ENCODE assay signal across 1 cellular context in the genomic region with DNA sequence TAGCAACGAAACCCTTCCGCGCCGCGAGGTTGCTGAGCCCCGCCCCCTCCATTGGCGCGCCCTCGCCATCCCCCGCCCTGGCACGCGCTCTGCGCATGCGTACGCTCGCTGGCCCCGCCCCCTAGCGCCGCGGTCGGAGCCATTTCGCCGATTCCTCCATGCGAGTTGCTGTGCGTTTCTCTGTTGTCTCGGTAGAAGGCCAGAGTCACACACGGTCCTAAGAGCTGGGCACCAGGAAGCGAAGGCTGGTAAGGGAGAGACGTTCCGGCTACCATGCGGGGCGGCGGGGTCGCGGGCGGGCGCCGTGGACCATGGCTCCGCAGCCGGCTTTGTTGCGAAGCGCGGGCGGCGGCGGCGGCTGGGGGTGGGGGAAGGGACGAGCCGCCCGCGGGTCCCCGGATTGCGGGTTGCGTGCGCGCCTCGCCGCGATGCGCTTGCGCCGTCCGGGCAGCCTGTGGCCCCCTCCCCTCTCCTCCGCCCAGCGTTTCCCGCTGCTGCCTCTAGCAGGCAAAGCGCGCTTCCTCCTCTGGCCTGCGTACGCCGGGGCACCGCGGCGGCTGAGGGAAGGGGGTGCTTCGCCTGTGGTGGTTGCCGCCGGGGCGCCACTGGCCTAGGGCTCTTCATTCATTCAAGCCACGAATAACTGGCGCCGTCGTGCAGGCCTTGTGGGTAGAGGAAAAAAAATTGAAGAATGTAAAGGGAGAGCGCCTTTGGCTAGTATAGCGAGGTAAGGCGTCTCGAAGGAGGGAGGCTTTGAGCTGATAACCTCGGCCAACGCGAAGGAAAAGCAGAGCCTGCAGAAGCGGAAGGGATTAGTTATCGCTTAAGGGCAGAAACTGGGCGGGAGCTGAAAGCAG.
TF ChIP-seq lines count a peak whose summit lies in the region.

A gene (plus strand): TSS at position 139 of the 857 bp plus-strand sequence. CDS start 3,220 bp downstream, outside the sequence.

TF ChIP-seq in GM12878, 131 proteins besides CTCF, POLR2A, EP300 and RAD21 (continued from another document and continues in another):
- TF ChIP-seq, protein P1, sequence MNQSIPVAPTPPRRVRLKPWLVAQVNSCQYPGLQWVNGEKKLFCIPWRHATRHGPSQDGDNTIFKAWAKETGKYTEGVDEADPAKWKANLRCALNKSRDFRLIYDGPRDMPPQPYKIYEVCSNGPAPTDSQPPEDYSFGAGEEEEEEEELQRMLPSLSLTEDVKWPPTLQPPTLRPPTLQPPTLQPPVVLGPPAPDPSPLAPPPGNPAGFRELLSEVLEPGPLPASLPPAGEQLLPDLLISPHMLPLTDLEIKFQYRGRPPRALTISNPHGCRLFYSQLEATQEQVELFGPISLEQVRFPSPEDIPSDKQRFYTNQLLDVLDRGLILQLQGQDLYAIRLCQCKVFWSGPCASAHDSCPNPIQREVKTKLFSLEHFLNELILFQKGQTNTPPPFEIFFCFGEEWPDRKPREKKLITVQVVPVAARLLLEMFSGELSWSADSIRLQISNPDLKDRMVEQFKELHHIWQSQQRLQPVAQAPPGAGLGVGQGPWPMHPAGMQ (IDR thresholded peaks at IDR 0.05; ENCODE audit: borderline replicate concordance): no peak
- peak; percentile 63; the same call in 1 of the 2 replicates for TF ChIP-seq HDGF (IDR thresholded peaks at IDR 0.05)
- peak; percentile 97 for TF ChIP-seq PML (IDR thresholded peaks at IDR 0.05; ENCODE audit: low read length)
- TF ChIP-seq, protein P2, sequence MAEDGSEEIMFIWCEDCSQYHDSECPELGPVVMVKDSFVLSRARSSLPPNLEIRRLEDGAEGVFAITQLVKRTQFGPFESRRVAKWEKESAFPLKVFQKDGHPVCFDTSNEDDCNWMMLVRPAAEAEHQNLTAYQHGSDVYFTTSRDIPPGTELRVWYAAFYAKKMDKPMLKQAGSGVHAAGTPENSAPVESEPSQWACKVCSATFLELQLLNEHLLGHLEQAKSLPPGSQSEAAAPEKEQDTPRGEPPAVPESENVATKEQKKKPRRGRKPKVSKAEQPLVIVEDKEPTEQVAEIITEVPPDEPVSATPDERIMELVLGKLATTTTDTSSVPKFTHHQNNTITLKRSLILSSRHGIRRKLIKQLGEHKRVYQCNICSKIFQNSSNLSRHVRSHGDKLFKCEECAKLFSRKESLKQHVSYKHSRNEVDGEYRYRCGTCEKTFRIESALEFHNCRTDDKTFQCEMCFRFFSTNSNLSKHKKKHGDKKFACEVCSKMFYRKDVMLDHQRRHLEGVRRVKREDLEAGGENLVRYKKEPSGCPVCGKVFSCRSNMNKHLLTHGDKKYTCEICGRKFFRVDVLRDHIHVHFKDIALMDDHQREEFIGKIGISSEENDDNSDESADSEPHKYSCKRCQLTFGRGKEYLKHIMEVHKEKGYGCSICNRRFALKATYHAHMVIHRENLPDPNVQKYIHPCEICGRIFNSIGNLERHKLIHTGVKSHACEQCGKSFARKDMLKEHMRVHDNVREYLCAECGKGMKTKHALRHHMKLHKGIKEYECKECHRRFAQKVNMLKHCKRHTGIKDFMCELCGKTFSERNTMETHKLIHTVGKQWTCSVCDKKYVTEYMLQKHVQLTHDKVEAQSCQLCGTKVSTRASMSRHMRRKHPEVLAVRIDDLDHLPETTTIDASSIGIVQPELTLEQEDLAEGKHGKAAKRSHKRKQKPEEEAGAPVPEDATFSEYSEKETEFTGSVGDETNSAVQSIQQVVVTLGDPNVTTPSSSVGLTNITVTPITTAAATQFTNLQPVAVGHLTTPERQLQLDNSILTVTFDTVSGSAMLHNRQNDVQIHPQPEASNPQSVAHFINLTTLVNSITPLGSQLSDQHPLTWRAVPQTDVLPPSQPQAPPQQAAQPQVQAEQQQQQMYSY (CRISPR knock-in tag; IDR thresholded peaks at IDR 0.05): no peak
- TF ChIP-seq RUNX3 (IDR thresholded peaks at IDR 0.05; ENCODE audit: low read length): peak; percentile 35; the same call in 1 of the 2 replicates
- TF ChIP-seq, protein P3, sequence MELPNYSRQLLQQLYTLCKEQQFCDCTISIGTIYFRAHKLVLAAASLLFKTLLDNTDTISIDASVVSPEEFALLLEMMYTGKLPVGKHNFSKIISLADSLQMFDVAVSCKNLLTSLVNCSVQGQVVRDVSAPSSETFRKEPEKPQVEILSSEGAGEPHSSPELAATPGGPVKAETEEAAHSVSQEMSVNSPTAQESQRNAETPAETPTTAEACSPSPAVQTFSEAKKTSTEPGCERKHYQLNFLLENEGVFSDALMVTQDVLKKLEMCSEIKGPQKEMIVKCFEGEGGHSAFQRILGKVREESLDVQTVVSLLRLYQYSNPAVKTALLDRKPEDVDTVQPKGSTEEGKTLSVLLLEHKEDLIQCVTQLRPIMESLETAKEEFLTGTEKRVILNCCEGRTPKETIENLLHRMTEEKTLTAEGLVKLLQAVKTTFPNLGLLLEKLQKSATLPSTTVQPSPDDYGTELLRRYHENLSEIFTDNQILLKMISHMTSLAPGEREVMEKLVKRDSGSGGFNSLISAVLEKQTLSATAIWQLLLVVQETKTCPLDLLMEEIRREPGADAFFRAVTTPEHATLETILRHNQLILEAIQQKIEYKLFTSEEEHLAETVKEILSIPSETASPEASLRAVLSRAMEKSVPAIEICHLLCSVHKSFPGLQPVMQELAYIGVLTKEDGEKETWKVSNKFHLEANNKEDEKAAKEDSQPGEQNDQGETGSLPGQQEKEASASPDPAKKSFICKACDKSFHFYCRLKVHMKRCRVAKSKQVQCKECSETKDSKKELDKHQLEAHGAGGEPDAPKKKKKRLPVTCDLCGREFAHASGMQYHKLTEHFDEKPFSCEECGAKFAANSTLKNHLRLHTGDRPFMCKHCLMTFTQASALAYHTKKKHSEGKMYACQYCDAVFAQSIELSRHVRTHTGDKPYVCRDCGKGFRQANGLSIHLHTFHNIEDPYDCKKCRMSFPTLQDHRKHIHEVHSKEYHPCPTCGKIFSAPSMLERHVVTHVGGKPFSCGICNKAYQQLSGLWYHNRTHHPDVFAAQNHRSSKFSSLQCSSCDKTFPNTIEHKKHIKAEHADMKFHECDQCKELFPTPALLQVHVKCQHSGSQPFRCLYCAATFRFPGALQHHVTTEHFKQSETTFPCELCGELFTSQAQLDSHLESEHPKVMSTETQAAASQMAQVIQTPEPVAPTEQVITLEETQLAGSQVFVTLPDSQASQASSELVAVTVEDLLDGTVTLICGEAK (IDR thresholded peaks at IDR 0.05; ENCODE audit: borderline replicate concordance): no peak
- TF ChIP-seq, protein P4, sequence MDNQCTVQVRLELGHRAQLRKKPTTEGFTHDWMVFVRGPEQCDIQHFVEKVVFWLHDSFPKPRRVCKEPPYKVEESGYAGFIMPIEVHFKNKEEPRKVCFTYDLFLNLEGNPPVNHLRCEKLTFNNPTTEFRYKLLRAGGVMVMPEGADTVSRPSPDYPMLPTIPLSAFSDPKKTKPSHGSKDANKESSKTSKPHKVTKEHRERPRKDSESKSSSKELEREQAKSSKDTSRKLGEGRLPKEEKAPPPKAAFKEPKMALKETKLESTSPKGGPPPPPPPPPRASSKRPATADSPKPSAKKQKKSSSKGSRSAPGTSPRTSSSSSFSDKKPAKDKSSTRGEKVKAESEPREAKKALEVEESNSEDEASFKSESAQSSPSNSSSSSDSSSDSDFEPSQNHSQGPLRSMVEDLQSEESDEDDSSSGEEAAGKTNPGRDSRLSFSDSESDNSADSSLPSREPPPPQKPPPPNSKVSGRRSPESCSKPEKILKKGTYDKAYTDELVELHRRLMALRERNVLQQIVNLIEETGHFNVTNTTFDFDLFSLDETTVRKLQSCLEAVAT (IDR thresholded peaks at IDR 0.05): peak; percentile 70; the same call in 1 of the 2 replicates
- no peak for TF ChIP-seq BRCA1 (IDR thresholded peaks at IDR 0.05; ENCODE audit: low read depth, low read length)
- TF ChIP-seq, protein P5, sequence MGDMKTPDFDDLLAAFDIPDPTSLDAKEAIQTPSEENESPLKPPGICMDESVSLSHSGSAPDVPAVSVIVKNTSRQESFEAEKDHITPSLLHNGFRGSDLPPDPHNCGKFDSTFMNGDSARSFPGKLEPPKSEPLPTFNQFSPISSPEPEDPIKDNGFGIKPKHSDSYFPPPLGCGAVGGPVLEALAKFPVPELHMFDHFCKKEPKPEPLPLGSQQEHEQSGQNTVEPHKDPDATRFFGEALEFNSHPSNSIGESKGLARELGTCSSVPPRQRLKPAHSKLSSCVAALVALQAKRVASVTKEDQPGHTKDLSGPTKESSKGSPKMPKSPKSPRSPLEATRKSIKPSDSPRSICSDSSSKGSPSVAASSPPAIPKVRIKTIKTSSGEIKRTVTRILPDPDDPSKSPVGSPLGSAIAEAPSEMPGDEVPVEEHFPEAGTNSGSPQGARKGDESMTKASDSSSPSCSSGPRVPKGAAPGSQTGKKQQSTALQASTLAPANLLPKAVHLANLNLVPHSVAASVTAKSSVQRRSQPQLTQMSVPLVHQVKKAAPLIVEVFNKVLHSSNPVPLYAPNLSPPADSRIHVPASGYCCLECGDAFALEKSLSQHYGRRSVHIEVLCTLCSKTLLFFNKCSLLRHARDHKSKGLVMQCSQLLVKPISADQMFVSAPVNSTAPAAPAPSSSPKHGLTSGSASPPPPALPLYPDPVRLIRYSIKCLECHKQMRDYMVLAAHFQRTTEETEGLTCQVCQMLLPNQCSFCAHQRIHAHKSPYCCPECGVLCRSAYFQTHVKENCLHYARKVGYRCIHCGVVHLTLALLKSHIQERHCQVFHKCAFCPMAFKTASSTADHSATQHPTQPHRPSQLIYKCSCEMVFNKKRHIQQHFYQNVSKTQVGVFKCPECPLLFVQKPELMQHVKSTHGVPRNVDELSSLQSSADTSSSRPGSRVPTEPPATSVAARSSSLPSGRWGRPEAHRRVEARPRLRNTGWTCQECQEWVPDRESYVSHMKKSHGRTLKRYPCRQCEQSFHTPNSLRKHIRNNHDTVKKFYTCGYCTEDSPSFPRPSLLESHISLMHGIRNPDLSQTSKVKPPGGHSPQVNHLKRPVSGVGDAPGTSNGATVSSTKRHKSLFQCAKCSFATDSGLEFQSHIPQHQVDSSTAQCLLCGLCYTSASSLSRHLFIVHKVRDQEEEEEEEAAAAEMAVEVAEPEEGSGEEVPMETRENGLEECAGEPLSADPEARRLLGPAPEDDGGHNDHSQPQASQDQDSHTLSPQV (IDR thresholded peaks at IDR 0.05): no peak; the same call in 1 of the 2 replicates
- TF ChIP-seq, protein P6, sequence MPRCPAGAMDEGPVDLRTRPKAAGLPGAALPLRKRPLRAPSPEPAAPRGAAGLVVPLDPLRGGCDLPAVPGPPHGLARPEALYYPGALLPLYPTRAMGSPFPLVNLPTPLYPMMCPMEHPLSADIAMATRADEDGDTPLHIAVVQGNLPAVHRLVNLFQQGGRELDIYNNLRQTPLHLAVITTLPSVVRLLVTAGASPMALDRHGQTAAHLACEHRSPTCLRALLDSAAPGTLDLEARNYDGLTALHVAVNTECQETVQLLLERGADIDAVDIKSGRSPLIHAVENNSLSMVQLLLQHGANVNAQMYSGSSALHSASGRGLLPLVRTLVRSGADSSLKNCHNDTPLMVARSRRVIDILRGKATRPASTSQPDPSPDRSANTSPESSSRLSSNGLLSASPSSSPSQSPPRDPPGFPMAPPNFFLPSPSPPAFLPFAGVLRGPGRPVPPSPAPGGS (IDR thresholded peaks at IDR 0.05; ENCODE audit: borderline replicate concordance, insufficient read depth, low read depth, low read length, poor library complexity, severe bottlenecking): peak; percentile 50
- no peak for TF ChIP-seq ATF7 (IDR thresholded peaks at IDR 0.05; ENCODE audit: low read depth)
- TF ChIP-seq CHD2 (IDR thresholded peaks at IDR 0.05; ENCODE audit: borderline replicate concordance, low read depth, low read length): peak; percentile 65
- TF ChIP-seq ZNF24 (IDR thresholded peaks at IDR 0.05): peak; percentile 60; the same call in 1 of the 2 replicates
- no peak for TF ChIP-seq SP1 (IDR thresholded peaks at IDR 0.05; ENCODE audit: low read depth, low read length)
- TF ChIP-seq, protein P7, sequence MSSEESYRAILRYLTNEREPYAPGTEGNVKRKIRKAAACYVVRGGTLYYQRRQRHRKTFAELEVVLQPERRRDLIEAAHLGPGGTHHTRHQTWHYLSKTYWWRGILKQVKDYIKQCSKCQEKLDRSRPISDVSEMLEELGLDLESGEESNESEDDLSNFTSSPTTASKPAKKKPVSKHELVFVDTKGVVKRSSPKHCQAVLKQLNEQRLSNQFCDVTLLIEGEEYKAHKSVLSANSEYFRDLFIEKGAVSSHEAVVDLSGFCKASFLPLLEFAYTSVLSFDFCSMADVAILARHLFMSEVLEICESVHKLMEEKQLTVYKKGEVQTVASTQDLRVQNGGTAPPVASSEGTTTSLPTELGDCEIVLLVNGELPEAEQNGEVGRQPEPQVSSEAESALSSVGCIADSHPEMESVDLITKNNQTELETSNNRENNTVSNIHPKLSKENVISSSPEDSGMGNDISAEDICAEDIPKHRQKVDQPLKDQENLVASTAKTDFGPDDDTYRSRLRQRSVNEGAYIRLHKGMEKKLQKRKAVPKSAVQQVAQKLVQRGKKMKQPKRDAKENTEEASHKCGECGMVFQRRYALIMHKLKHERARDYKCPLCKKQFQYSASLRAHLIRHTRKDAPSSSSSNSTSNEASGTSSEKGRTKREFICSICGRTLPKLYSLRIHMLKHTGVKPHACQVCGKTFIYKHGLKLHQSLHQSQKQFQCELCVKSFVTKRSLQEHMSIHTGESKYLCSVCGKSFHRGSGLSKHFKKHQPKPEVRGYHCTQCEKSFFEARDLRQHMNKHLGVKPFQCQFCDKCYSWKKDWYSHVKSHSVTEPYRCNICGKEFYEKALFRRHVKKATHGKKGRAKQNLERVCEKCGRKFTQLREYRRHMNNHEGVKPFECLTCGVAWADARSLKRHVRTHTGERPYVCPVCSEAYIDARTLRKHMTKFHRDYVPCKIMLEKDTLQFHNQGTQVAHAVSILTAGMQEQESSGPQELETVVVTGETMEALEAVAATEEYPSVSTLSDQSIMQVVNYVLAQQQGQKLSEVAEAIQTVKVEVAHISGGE (CRISPR knock-in tag; IDR thresholded peaks at IDR 0.05): no peak
- TF ChIP-seq, protein P8, sequence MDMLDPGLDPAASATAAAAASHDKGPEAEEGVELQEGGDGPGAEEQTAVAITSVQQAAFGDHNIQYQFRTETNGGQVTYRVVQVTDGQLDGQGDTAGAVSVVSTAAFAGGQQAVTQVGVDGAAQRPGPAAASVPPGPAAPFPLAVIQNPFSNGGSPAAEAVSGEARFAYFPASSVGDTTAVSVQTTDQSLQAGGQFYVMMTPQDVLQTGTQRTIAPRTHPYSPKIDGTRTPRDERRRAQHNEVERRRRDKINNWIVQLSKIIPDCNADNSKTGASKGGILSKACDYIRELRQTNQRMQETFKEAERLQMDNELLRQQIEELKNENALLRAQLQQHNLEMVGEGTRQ (IDR thresholded peaks at IDR 0.05; ENCODE audit: borderline replicate concordance, low read depth, low read length): 0 out of 2 replicates have a peak, but pooled peaks have one; percentile 67
- TF ChIP-seq, protein P9, sequence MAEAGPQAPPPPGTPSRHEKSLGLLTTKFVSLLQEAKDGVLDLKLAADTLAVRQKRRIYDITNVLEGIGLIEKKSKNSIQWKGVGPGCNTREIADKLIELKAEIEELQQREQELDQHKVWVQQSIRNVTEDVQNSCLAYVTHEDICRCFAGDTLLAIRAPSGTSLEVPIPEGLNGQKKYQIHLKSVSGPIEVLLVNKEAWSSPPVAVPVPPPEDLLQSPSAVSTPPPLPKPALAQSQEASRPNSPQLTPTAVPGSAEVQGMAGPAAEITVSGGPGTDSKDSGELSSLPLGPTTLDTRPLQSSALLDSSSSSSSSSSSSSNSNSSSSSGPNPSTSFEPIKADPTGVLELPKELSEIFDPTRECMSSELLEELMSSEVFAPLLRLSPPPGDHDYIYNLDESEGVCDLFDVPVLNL (IDR thresholded peaks at IDR 0.05; ENCODE audit: low read depth, low read length): peak; percentile 51; the same call in 1 of the 2 replicates
